In the genomic region with DNA sequence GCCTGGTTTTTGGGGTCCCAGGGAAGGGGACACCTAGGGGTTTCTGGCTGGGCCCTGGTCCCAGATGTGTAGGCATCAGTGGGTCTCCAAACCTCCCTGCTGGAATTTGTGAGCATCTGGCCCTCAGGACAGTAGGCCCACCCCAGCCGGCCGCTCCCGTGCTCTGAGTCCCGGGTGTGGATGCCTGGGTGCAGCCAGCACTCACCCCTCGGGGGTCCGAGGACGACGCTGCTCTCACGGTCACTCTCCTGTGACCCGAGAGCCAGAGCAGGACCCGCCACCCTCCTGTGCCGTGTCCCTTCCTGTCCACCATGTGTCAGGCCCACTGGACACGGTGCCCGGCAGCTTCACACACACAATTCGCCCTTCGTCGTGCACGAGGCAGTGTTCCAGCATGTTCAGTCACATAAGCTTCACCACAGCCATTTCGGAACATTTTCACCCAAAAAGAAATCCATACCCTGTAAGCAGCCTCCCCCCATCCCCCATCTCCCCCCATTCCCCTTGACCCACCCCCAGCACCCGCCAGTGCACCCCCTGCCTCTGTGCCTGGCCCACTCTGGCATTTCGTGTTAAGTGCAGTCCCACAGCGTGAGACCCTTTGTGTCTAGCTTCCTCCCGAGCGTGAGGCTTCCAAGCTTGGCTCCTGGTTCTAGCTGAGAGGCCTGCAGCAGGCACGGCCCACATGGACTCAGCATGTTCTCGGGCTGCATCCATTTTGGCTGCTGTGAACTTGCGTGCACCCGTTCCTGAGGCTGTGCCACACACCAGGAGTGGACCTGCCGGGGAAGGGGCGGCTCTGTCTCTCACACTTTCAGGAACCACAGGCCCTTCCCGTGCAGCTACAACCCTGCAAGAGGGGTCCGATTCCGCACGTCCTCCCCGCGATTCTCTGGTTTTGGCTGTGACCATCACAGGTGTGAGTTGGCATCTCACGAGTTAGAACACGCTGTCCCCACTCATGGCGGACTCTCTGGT, we compare ENCODE assay signal across 21 cellular contexts. TPM values are rescaled to one million over a fixed set of nuclear protein-coding genes. Genes with fewer than 3 reads are reported as not detected.
DNase-seq lines count a peak whose midpoint lies in the region; ATAC-seq, FAIRE-seq and TF ChIP-seq lines count a peak whose summit lies in the region.
"Had no signal": no experiment of that assay in that cellular context is flagged by ENCODE, and none has a peak within 500 bp of the region (broad histone marks: within the 10 kb centered on the region; RNA-seq: fewer than 3 reads in every experiment).

No MANE protein-coding gene starts in this region.

- no peaks in the 10 kb centered on the region for H3K27me3 ChIP-seq in sigmoid colon
- H3K27me3 ChIP-seq in upper lobe of right lung: no peaks in the 10 kb centered on the region
- H3K27me3 ChIP-seq: breast epithelium, thyroid gland had no signal

- intact Hi-C loops in activated CD4-positive, alpha-beta T cell treated with anti-CD3 and anti-CD28 coated beads for 36 hours (cut with DNase I, micrococcal nuclease): no loop called here
- intact Hi-C loops in kidney (cut with DNase I): no loop called here
- intact Hi-C loops in sigmoid colon (cut with DNase I): no loop called here
- intact Hi-C loops in upper lobe of right lung (cut with DNase I): no loop called here

- POLR2A ChIA-PET in activated CD4-positive, alpha-beta T cell treated with anti-CD3 and anti-CD28 coated beads for 36 hours (lab: Charles Lee): no interaction called here
- POLR2A ChIA-PET in RWPE1 (lab: Yijun Ruan, JAX; ENCODE audit: low non-redundant PET): no interaction called here

- peak; percentile 13 for ATAC-seq in activated CD4-positive, alpha-beta T cell treated with anti-CD3 and anti-CD28 coated beads for 36 hours
- no peak for ATAC-seq in upper lobe of right lung
- ATAC-seq: activated CD8-positive, alpha-beta T cell treated with anti-CD3 and anti-CD28 coated beads for 36 hours had no signal

- no peak overlapping the region for H3K9ac ChIP-seq in kidney (ENCODE audit: low read length in 2 of 2)

- 80 to 89% methylated on average over 39 of the region's 39 CpGs for WGBS in sigmoid colon, 2 donors

- H3K27ac Mint-ChIP-seq in activated CD4-positive, alpha-beta T cell treated with anti-CD3 and anti-CD28 coated beads for 36 hours: no peak overlapping the region
- H3K27ac Mint-ChIP-seq: activated CD8-positive, alpha-beta T cell treated with anti-CD3 and anti-CD28 coated beads for 36 hours had no signal

- TF ChIP-seq CTCF in RWPE1 (conservative IDR thresholded peaks at IDR 0.05; ENCODE audit: low read depth): no peak
- TF ChIP-seq CTCF in kidney (IDR thresholded peaks at IDR 0.05; ENCODE audit: borderline replicate concordance, extremely low read depth, insufficient read depth): no peak
- no peak for TF ChIP-seq CTCF in sigmoid colon (IDR thresholded peaks at IDR 0.05)
- no peak for TF ChIP-seq CTCF in upper lobe of right lung (IDR thresholded peaks at IDR 0.05)

- DNase-seq in activated CD4-positive, alpha-beta T cell treated with anti-CD3 and anti-CD28 coated beads for 36 hours: no peak
- no peak for DNase-seq in activated CD4-positive, alpha-beta T cell treated with anti-CD3 and anti-CD28 coated beads, Interleukin-2, amount 50 U/mL, for 1 hour
- no peak for DNase-seq in RWPE1 (ENCODE audit: low spot score)
- peak; percentile 75 for DNase-seq in kidney
- DNase-seq in sigmoid colon: peak; percentile 57
- DNase-seq in NCI-H2029 (lab: John Stamatoyannopoulos, UW): no peak
- no peak for DNase-seq in upper lobe of right lung
- no peak for DNase-seq in activated naive CD4-positive, alpha-beta T cell treated with Interleukin-2 at 50 U/mL for 16 hours
- DNase-seq: activated CD8-positive, alpha-beta T cell treated with anti-CD3 and anti-CD28 coated beads for 36 hours; activated naive CD4-positive, alpha-beta T cell; C1 segment of cervical spinal cord; NCI-H1417; NCI-H524 treated with DMSO at 0.1 percent for 48 hours; stimulated activated CD4-positive, alpha-beta T cell treated with anti-CD3 and anti-CD28 coated beads, Interleukin-2, amount 100 ng/mL, for 48 hours; stimulated activated naive CD4-positive, alpha-beta T cell treated with Interleukin-2 at 50 U/mL for 16 hours; T1000; thyroid gland had no signal

- peak overlapping the region; percentile 36 for H3K27ac ChIP-seq in RWPE1
- H3K27ac ChIP-seq in kidney (ENCODE audit: low read depth in 2 of 2, low read length in 2 of 2): no peak overlapping the region
- no peak overlapping the region for H3K27ac ChIP-seq in sigmoid colon
- H3K27ac ChIP-seq in upper lobe of right lung: no peak overlapping the region
- H3K27ac ChIP-seq: breast epithelium, coronary artery, thyroid gland had no signal

- FAIRE-seq in kidney (lab: Jason Lieb, UNC): no peak

- peaks cover 8% of the 10 kb centered on the region for H3K36me3 Mint-ChIP-seq in activated CD4-positive, alpha-beta T cell treated with anti-CD3 and anti-CD28 coated beads for 36 hours (ENCODE audit: low read depth)

- H3K9me3 ChIP-seq in kidney (ENCODE audit: control insufficient read depth in 1 of 2, low read length in 2 of 2) (no peaks in the 10 kb centered on the region), sigmoid colon (no peaks in the 10 kb centered on the region), upper lobe of right lung (no peaks in the 10 kb centered on the region)
- H3K9me3 ChIP-seq: breast epithelium, thyroid gland had no signal

- H3K4me3 Mint-ChIP-seq in activated CD4-positive, alpha-beta T cell treated with anti-CD3 and anti-CD28 coated beads for 36 hours: no peak overlapping the region
- H3K4me3 Mint-ChIP-seq: activated CD8-positive, alpha-beta T cell treated with anti-CD3 and anti-CD28 coated beads for 36 hours; nephron had no signal

- H3K4me1 ChIP-seq in kidney (ENCODE audit: control insufficient read depth in 1 of 2, insufficient read depth in 1 of 2, low read depth in 1 of 2, low read length in 2 of 2): no peaks in the 10 kb centered on the region
- H3K4me1 ChIP-seq in sigmoid colon: no peaks in the 10 kb centered on the region
- H3K4me1 ChIP-seq in upper lobe of right lung: no peaks in the 10 kb centered on the region
- H3K4me1 ChIP-seq: breast epithelium, thyroid gland had no signal

- TF ChIP-seq EP300 in sigmoid colon (IDR thresholded peaks at IDR 0.05): no peak

- no peak for TF ChIP-seq POLR2A in sigmoid colon (IDR thresholded peaks at IDR 0.05)

- H3K4me3 ChIP-seq in kidney (ENCODE audit: low read length in 2 of 2) (no peak overlapping the region), sigmoid colon (no peak overlapping the region), upper lobe of right lung (no peak overlapping the region)
- H3K4me3 ChIP-seq: breast epithelium, coronary artery, smooth muscle cell, thyroid gland had no signal

- H3K9me3 Mint-ChIP-seq in activated CD4-positive, alpha-beta T cell treated with anti-CD3 and anti-CD28 coated beads for 36 hours (ENCODE audit: low read depth): peaks cover 45% of the 10 kb centered on the region
- H3K9me3 Mint-ChIP-seq: nephron had no signal

- H3K4me1 Mint-ChIP-seq in activated CD4-positive, alpha-beta T cell treated with anti-CD3 and anti-CD28 coated beads for 36 hours: no peaks in the 10 kb centered on the region

- no peaks in the 10 kb centered on the region for H3K27me3 Mint-ChIP-seq in activated CD4-positive, alpha-beta T cell treated with anti-CD3 and anti-CD28 coated beads for 36 hours
- H3K27me3 Mint-ChIP-seq: activated CD8-positive, alpha-beta T cell treated with anti-CD3 and anti-CD28 coated beads for 36 hours had no signal

- CTCF ChIA-PET in activated CD4-positive, alpha-beta T cell treated with anti-CD3 and anti-CD28 coated beads for 36 hours (lab: Charles Lee): no interaction called here
- CTCF ChIA-PET in RWPE1 (lab: Yijun Ruan, JAX): no interaction called here

- H3K36me3 ChIP-seq in kidney (ENCODE audit: control insufficient read depth in 1 of 2, insufficient read depth in 2 of 2, low read length in 2 of 2): peaks cover 9 to 13% of the 10 kb centered on the region in 2 donors
- peaks cover 0 to 39% (median 11%) of the 10 kb centered on the region in 4 donors for H3K36me3 ChIP-seq in sigmoid colon
- peaks cover 19% of the 10 kb centered on the region for H3K36me3 ChIP-seq in upper lobe of right lung
- H3K36me3 ChIP-seq: breast epithelium had no signal

RNA-seq across cellular contexts. Expression of a gene that starts 40.5 kb away (rescaled TPM):
- total RNA-seq in activated CD4-positive, alpha-beta T cell treated with anti-CD3 and anti-CD28 coated beads for 36 hours: 1 to 10 TPM in 1 of 2 experiments, under 1 TPM in 1; 0.86 to 1.1 TPM
- total RNA-seq in kidney (14.1 TPM), sigmoid colon (1 to 10 TPM in 3 of 4 donors, under 1 TPM in 1; 0.71 to 4.4 (median 2.0) TPM), upper lobe of right lung (64.4 TPM)
- polyA plus RNA-seq in kidney (ENCODE audit: insufficient read depth, low read depth, low replicate concordance) (7.9 TPM), sigmoid colon (1 to 10 TPM in 2 of 3 donors, under 1 TPM in 1; 0.60 to 4.0 (median 1.8) TPM)

Comparison
In these comparisons a context has a peak if more than half of its experiments do, and no peak if none do; other contexts are left out.
1. DNase-seq: peak in kidney (single experiment) and sigmoid colon (single experiment); none in activated CD4-positive, alpha-beta T cell treated with anti-CD3 and anti-CD28 coated beads for 36 hours (single experiment), activated CD4-positive, alpha-beta T cell treated with anti-CD3 and anti-CD28 coated beads, Interleukin-2, amount 50 U/mL, for 1 hour (single experiment), RWPE1 (single experiment), NCI-H2029 (single experiment), upper lobe of right lung (single experiment) and activated naive CD4-positive, alpha-beta T cell treated with Interleukin-2 at 50 U/mL for 16 hours (single experiment).